ENCODE assay signal across 6 cellular contexts in the genomic region with DNA sequence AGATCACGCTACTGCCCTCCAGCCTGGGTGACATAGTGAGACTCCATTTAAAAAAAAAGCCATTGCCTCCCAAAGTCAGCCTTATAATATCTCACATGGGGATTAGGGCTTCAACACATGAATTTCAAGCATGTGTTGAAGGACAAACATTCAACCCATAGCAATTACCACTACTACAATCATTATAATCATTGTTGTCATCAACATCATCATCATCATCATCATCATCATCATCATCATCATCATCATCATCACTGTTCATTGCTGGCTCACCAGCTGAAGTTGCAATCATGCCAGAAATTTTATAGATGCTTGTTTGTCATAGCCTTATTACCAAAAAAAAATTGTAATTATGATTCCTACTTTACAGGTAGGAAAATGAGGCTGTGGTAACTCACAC.
"Had no signal": no experiment of that assay in that cellular context is flagged by ENCODE, and none has a peak within 500 bp of the region (broad histone marks: within the 10 kb centered on the region; RNA-seq: fewer than 3 reads in every experiment).

No MANE protein-coding gene starts in this region.

- ATAC-seq: K562 had no signal

- DNase-seq: IMR-90, KBM-7, KG1 had no signal

- FAIRE-seq: K562 had no signal

- H3K4me2 ChIP-seq: KMS-11 had no signal

- H3K27ac ChIP-seq: HL-60, KMS-11 had no signal

- H3K4me3 ChIP-seq: K562 had no signal

- H3K9ac ChIP-seq: KMS-11 had no signal
